8 cellular contexts compared by ENCODE assay signal in genomic region chr9:136902259-136902821, GRCh38. TPM values are rescaled to one million over a fixed set of nuclear protein-coding genes. Genes with fewer than 3 reads are reported as not detected.
DNase-seq lines count a peak whose midpoint lies in the region; ATAC-seq and TF ChIP-seq lines count a peak whose summit lies in the region.

No MANE protein-coding gene starts in this region.

- peak overlapping the region; percentile 19 for H3K27ac Mint-ChIP-seq in chondrocyte (ENCODE audit: unreplicated experiment)

- H3K4me1 Mint-ChIP-seq in chondrocyte (ENCODE audit: low read depth): peaks cover 16% of the 10 kb centered on the region

- peak overlapping the region; percentile 30 to 67 for H3K4me3 ChIP-seq in mucosa of rectum (ENCODE audit: low read length in 2 of 2)

- ATAC-seq in HG02973 (IDR thresholded peaks at IDR 0.05; ENCODE audit: unreplicated experiment): peak; percentile 52

- H3K9ac ChIP-seq in mucosa of rectum (ENCODE audit: low read depth in 1 of 2, low read length in 2 of 2): peak overlapping the region; percentile 31 to 72

- H3K36me3 ChIP-seq in mucosa of rectum (ENCODE audit: control insufficient read depth in 2 of 2, insufficient read depth in 2 of 2, low read length in 2 of 2): peaks cover 14 to 21% of the 10 kb centered on the region in 2 donors

- H3K4me3 Mint-ChIP-seq in chondrocyte (ENCODE audit: unreplicated experiment): no peak overlapping the region

- H3K36me3 Mint-ChIP-seq in chondrocyte (ENCODE audit: low read depth): peaks cover 10% of the 10 kb centered on the region

- DNase-seq in GM13977 (ENCODE audit: low spot score) (peak; percentile 93), chondrocyte (ENCODE audit: low spot score) (no peak), erythroblast (lab: John Stamatoyannopoulos, UW) (no peak), NCI-H2171 treated with DMSO at 0.1 percent for 48 hours (lab: John Stamatoyannopoulos, UW) (no peak)
- peak; percentile 76 for DNase-seq in activated CD4-positive, CD25-positive, alpha-beta regulatory T cell treated with anti-CD3 and anti-CD28 coated beads, Interleukin-2, amount 50 U/mL, for 16 hours (ENCODE audit: low read depth, low spot score)
- peak; percentile 28 to 79 (median 57) for DNase-seq in stimulated activated naive CD4-positive, alpha-beta T cell (lab: John Stamatoyannopoulos, UW)

- peak overlapping the region; percentile 84 to 97 for H3K27ac ChIP-seq in mucosa of rectum (ENCODE audit: low read depth in 2 of 2, low read length in 2 of 2)

- H3K9me3 ChIP-seq in mucosa of rectum (ENCODE audit: control insufficient read depth in 2 of 2, low read length in 2 of 2): no peaks in the 10 kb centered on the region

- H3K27me3 Mint-ChIP-seq in chondrocyte (ENCODE audit: low read depth): no peaks in the 10 kb centered on the region

- peaks cover 44 to 52% of the 10 kb centered on the region in 2 donors for H3K4me1 ChIP-seq in mucosa of rectum (ENCODE audit: control insufficient read depth in 2 of 2, insufficient read depth in 2 of 2, low read length in 2 of 2)

- no peaks in the 10 kb centered on the region for H3K9me3 Mint-ChIP-seq in chondrocyte (ENCODE audit: low read depth)

- TF ChIP-seq POLR2A in erythroblast (IDR thresholded peaks at IDR 0.05; ENCODE audit: low read length): no peak

- H3K27me3 ChIP-seq in mucosa of rectum (ENCODE audit: control insufficient read depth in 2 of 2, insufficient read depth in 2 of 2, low read length in 2 of 2): no peaks in the 10 kb centered on the region

- TF ChIP-seq CTCF in GM13977 (IDR thresholded peaks at IDR 0.05; ENCODE audit: extremely low read depth, insufficient read depth, missing control alignments): no peak
- TF ChIP-seq CTCF in chondrocyte (IDR thresholded peaks at IDR 0.05): no peak

- in situ Hi-C loops in GM13977 (cut with MboI; ENCODE audit: low pct_unique_long_range_greater_than_20kb, low sequenced_read_pairs, unreplicated experiment): no loop called here

RNA-seq across cellular contexts. Expression of gene TRAF2, which starts 16.0 kb away (rescaled TPM):
- 9.6 to 12.4 TPM (median 10.4 TPM) in 3 replicates for total RNA-seq in chondrocyte

RNA-seq across cellular contexts. Expression of gene EDF1, which starts 36.2 kb away (rescaled TPM):
- 296 to 328 TPM (median 320 TPM) in 3 replicates for total RNA-seq in chondrocyte

RNA-seq across cellular contexts. Expression of gene FBXW5, which starts 42.2 kb away (rescaled TPM):
- total RNA-seq in chondrocyte: 79.2 to 87.5 TPM (median 84.3 TPM) in 3 replicates

RNA-seq across cellular contexts. Expression of gene C8G, which starts 42.7 kb away (rescaled TPM):
- 2.2 TPM in 1 of 3 replicates, not detected in the others for total RNA-seq in chondrocyte

RNA-seq across cellular contexts. Expression of gene LCN12, which starts 49.7 kb away (rescaled TPM):
- total RNA-seq in chondrocyte: 0.51 to 0.60 TPM in 2 of 3 replicates, not detected in the other

Comparison
In these comparisons a context has a peak if more than half of its experiments do, and no peak if none do; other contexts are left out.
1. DNase-seq: peak in GM13977 (single experiment), activated CD4-positive, CD25-positive, alpha-beta regulatory T cell treated with anti-CD3 and anti-CD28 coated beads, Interleukin-2, amount 50 U/mL, for 16 hours (single experiment) and stimulated activated naive CD4-positive, alpha-beta T cell (6 of 6); none in chondrocyte (single experiment), erythroblast (0 of 2) and NCI-H2171 treated with DMSO at 0.1 percent for 48 hours (single experiment).